Comparison of ENCODE assay signal across 28 cellular contexts in genomic region chr3:183790700-183791099, GRCh38. TPM values are rescaled to one million over a fixed set of nuclear protein-coding genes. Genes with fewer than 3 reads are reported as not detected.
"Had no signal": no experiment of that assay in that cellular context is flagged by ENCODE, and none has a peak within 500 bp of the region (broad histone marks: within the 10 kb centered on the region; RNA-seq: fewer than 3 reads in every experiment).

No MANE protein-coding gene starts in this region.

- H3K4me1 ChIP-seq: lower lobe of right lung, right atrium auricular region, right lobe of liver, tibial nerve, vagina had no signal

- H3K9me3 ChIP-seq: heart left ventricle, lower lobe of right lung, ovary, right atrium auricular region, right lobe of liver, suprapubic skin, thoracic aorta, tibial nerve, vagina had no signal

- ATAC-seq: heart left ventricle; left cardiac atrium; left lobe of liver; left ventricle myocardium superior; lower lobe of right lung; natural killer cell; right lobe of liver; stimulated activated naive B cell treated with anti-CD40 and anti-IgM and Interleukin-4, amounts not matched to agents 10 μg/mL and 1 μg/mL and 100 μg/mL, for 72 hours had no signal

- H3K4me3 Mint-ChIP-seq: mesothelial cell of epicardium; naive B cell; natural killer cell; stimulated activated naive B cell treated with anti-CD40 and anti-IgM and Interleukin-4, amounts not matched to agents 10 μg/mL and 1 μg/mL and 100 μg/mL, for 72 hours; stimulated activated naive CD8-positive, alpha-beta T cell treated with anti-CD3 and anti-CD28 coated beads, Interleukin-15, Interleukin-2, amounts not matched to agents 100 ng/mL and 50 ng/mL, for 24 hours; type B pancreatic cell had no signal

- H3K36me3 Mint-ChIP-seq: natural killer cell had no signal

- H3K27me3 ChIP-seq: heart left ventricle, ovary, right atrium auricular region, right lobe of liver, suprapubic skin, tibial nerve, vagina had no signal

- H3K27me3 Mint-ChIP-seq: naive B cell; progenitor cell of endocrine pancreas; stimulated activated naive B cell treated with anti-CD40 and anti-IgM and Interleukin-4, amounts not matched to agents 10 μg/mL and 1 μg/mL and 100 μg/mL, for 72 hours; stimulated activated naive CD8-positive, alpha-beta T cell treated with anti-CD3 and anti-CD28 coated beads, Interleukin-15, Interleukin-2, amounts not matched to agents 100 ng/mL and 50 ng/mL, for 24 hours; type B pancreatic cell had no signal

- DNase-seq: heart left ventricle; kidney glomerular epithelial cell; left cardiac atrium; left ventricle myocardium superior; lower lobe of right lung; mammary epithelial cell; mesendoderm; naive B cell; natural killer cell; ovary; right lobe of liver; stimulated activated CD4-positive, alpha-beta T cell treated with anti-CD3 and anti-CD28 coated beads, Interleukin-12 subunit alpha, Interleukin-12 subunit beta, amount 100 ng/mL, for 4 hours; stimulated activated CD4-positive, alpha-beta T cell treated with anti-CD3 and anti-CD28 coated beads, Interleukin-15, amount 100 ng/mL, for 24 hours; stimulated activated CD4-positive, alpha-beta T cell treated with anti-CD3 and anti-CD28 coated beads, Interleukin-2, amount 100 ng/mL, for 24 hours; stimulated activated CD4-positive, alpha-beta T cell treated with anti-CD3 and anti-CD28 coated beads, Interleukin-4, amount 100 ng/mL, for 1 hour; stimulated activated naive B cell treated with anti-CD40 and anti-IgM and Interleukin-4, amounts not matched to agents 10 μg/mL and 1 μg/mL and 100 μg/mL, for 72 hours had no signal

- H3K27ac Mint-ChIP-seq: mesothelial cell of epicardium; natural killer cell; stimulated activated naive B cell treated with anti-CD40 and anti-IgM and Interleukin-4, amounts not matched to agents 10 μg/mL and 1 μg/mL and 100 μg/mL, for 72 hours; stimulated activated naive CD8-positive, alpha-beta T cell treated with anti-CD3 and anti-CD28 coated beads, Interleukin-15, Interleukin-2, amounts not matched to agents 100 ng/mL and 50 ng/mL, for 24 hours; type B pancreatic cell had no signal

- H3K36me3 ChIP-seq: ovary had no signal

- H3K4me1 Mint-ChIP-seq: mesothelial cell of epicardium; naive B cell; natural killer cell; stimulated activated naive B cell treated with anti-CD40 and anti-IgM and Interleukin-4, amounts not matched to agents 10 μg/mL and 1 μg/mL and 100 μg/mL, for 72 hours had no signal

- H3K9me3 Mint-ChIP-seq: mesothelial cell of epicardium; naive B cell; natural killer cell; stimulated activated naive B cell treated with anti-CD40 and anti-IgM and Interleukin-4, amounts not matched to agents 10 μg/mL and 1 μg/mL and 100 μg/mL, for 72 hours; stimulated activated naive CD8-positive, alpha-beta T cell treated with anti-CD3 and anti-CD28 coated beads, Interleukin-15, Interleukin-2, amounts not matched to agents 100 ng/mL and 50 ng/mL, for 24 hours; type B pancreatic cell had no signal

- H3K27ac ChIP-seq: heart left ventricle, lower lobe of right lung, ovary, right atrium auricular region, right lobe of liver, suprapubic skin, thoracic aorta, tibial nerve, vagina had no signal

- FAIRE-seq: keratinocyte had no signal

- H3K4me2 ChIP-seq: smooth muscle cell had no signal

- H3K4me3 ChIP-seq: heart left ventricle, lower lobe of right lung, ovary, right atrium auricular region, right lobe of liver, smooth muscle cell, suprapubic skin, thoracic aorta, tibial nerve, vagina had no signal

RNA-seq across cellular contexts. Expression of gene MAP6D1, which starts 34.7 kb away (rescaled TPM):
- total RNA-seq: vagina had no signal
